10 cellular contexts compared by ENCODE assay signal in the genomic region with DNA sequence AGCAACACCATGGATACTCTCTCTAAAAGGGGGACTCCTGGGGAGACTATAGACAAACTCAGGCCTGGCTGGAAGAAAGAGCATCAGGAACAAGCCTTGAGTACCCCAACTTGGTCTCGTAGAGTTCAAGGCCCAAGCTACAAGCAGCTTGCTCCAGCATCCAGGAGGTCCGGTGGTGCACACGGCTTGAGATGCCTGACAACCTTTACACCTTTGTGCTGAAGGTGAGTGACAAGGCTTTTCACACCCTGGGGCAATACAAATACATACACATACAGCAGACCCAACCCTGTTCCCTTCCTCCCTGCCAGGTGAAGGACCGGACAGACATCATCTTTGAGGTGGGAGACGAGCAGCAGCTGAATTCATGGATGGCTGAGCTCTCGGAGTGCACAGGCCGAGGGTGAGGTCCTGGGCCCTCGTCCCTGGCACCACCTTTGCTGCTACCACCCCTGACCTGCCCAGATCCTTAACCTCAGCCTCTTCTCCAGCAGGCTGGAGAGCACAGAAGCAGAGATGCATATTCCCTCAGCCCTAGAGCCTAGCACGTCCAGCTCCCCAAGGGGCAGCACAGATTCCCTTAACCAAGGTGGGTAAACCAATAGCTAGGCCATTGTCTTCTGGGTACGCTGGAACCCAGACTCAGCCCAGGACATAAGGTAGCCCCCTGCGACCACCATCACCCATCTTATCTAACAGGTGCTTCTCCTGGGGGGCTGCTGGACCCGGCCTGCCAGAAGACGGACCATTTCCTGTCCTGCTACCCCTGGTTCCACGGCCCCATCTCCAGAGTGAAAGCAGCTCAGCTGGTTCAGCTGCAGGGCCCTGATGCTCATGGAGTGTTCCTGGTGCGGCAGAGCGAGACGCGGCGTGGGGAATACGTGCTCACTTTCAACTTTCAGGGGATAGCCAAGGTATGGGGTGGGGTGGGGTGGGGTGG. TPM values are rescaled to one million over a fixed set of nuclear protein-coding genes. Genes with fewer than 3 reads are reported as not detected.
A peak's percentile ranks its signal among the peaks of the same experiment; 100 is the strongest.
DNase-seq lines count a peak whose midpoint lies in the region; ATAC-seq and TF ChIP-seq lines count a peak whose summit lies in the region.
"Had no signal": no experiment of that assay in that cellular context is flagged by ENCODE, and none has a peak within 500 bp of the region (broad histone marks: within the 10 kb centered on the region; RNA-seq: fewer than 3 reads in every experiment).

No MANE protein-coding gene starts in this region.

- H3K4me1 ChIP-seq in mucosa of descending colon (ENCODE audit: low read depth) (peaks cover 51% of the 10 kb centered on the region), ovary (ENCODE audit: insufficient read depth) (peaks cover 6% of the 10 kb centered on the region)

- H3K27ac Mint-ChIP-seq in stimulated activated naive CD8-positive, alpha-beta T cell treated with anti-CD3 and anti-CD28 coated beads, Interleukin-15, Interleukin-2, amounts not matched to agents 100 ng/mL and 50 ng/mL, for 24 hours, result peak overlapping the region; percentile 70
- peak overlapping the region; percentile 59 for H3K27ac Mint-ChIP-seq in chondrocyte (ENCODE audit: unreplicated experiment)

- intact Hi-C loops in mucosa of descending colon (cut with DNase I, micrococcal nuclease) (loop anchor here in 1 of 2 donors (5.0 kb wide), 1 partner anchor 45 kb away; no protein-coding TSS in a partner anchor), ovary (cut with DNase I) (loop anchor here in 2 of 4 donors (5.0 kb wide), 1 partner anchor 40 kb away; the partner anchor contains the start of gene SH2B3 (in 2 of the 2))

- no peaks in the 10 kb centered on the region for H3K27me3 ChIP-seq in ovary

- peaks cover 50% of the 10 kb centered on the region for H3K36me3 Mint-ChIP-seq in stimulated activated naive CD8-positive, alpha-beta T cell treated with anti-CD3 and anti-CD28 coated beads, Interleukin-15, Interleukin-2, amounts not matched to agents 100 ng/mL and 50 ng/mL, for 24 hours (ENCODE audit: low read depth)
- H3K36me3 Mint-ChIP-seq in chondrocyte (ENCODE audit: low read depth), result peaks cover 23% of the 10 kb centered on the region

- H3K36me3 ChIP-seq in mucosa of descending colon (ENCODE audit: low read depth), result no peaks in the 10 kb centered on the region
- no peaks in the 10 kb centered on the region for H3K36me3 ChIP-seq in ovary

- H3K9me3 ChIP-seq in mucosa of descending colon (no peaks in the 10 kb centered on the region), ovary (no peaks in the 10 kb centered on the region)

- no peaks in the 10 kb centered on the region for H3K9me3 Mint-ChIP-seq in stimulated activated naive CD8-positive, alpha-beta T cell treated with anti-CD3 and anti-CD28 coated beads, Interleukin-15, Interleukin-2, amounts not matched to agents 100 ng/mL and 50 ng/mL, for 24 hours
- no peaks in the 10 kb centered on the region for H3K9me3 Mint-ChIP-seq in chondrocyte (ENCODE audit: low read depth)

- no peak overlapping the region for H3K4me3 Mint-ChIP-seq in stimulated activated naive CD8-positive, alpha-beta T cell treated with anti-CD3 and anti-CD28 coated beads, Interleukin-15, Interleukin-2, amounts not matched to agents 100 ng/mL and 50 ng/mL, for 24 hours
- no peak overlapping the region for H3K4me3 Mint-ChIP-seq in chondrocyte (ENCODE audit: unreplicated experiment)

- H3K4me1 Mint-ChIP-seq in stimulated activated naive CD8-positive, alpha-beta T cell treated with anti-CD3 and anti-CD28 coated beads, Interleukin-15, Interleukin-2, amounts not matched to agents 100 ng/mL and 50 ng/mL, for 24 hours (ENCODE audit: low read depth), result peaks cover 87% of the 10 kb centered on the region
- H3K4me1 Mint-ChIP-seq in chondrocyte (ENCODE audit: low read depth), result peaks cover 33% of the 10 kb centered on the region

- TF ChIP-seq EP300 in ovary (IDR thresholded peaks at IDR 0.05), result no peak

- TF ChIP-seq CTCF in chondrocyte (IDR thresholded peaks at IDR 0.05), result no peak
- no peak for TF ChIP-seq CTCF in mucosa of descending colon (IDR thresholded peaks at IDR 0.05)
- TF ChIP-seq CTCF in ovary (IDR thresholded peaks at IDR 0.05), result no peak

- 79 to 83% (median 81%) methylated on average over 20 of the region's 20 CpGs for WGBS in ovary, 3 donors

- H3K4me3 ChIP-seq in mucosa of descending colon, result no peak overlapping the region
- no peak overlapping the region for H3K4me3 ChIP-seq in ovary

- DNase-seq in stimulated activated naive CD8-positive, alpha-beta T cell treated with anti-CD3 and anti-CD28 coated beads, Interleukin-15, Interleukin-2, amounts not matched to agents 100 U/mL and 50 U/mL, for 24 hours, result no peak
- DNase-seq in chondrocyte (ENCODE audit: low spot score) (no peak), mucosa of descending colon (peak in 1 of 3 donors; percentile 48), NCI-H2227 (lab: John Stamatoyannopoulos, UW; ENCODE audit: unreplicated experiment) (no peak), ovary (no peak), SK-N-DZ (ENCODE audit: low spot score) (no peak), GDM1 (lab: John Stamatoyannopoulos, UW) (no peak)
- DNase-seq: effector CD4-positive, alpha-beta T cell; stimulated activated CD4-positive, alpha-beta T cell treated with anti-CD3 and anti-CD28 coated beads, Interleukin-4, amount 100 ng/mL, for 4 hours had no signal

- no peak overlapping the region for H3K27ac ChIP-seq in ovary

- no peak for TF ChIP-seq POLR2A in ovary (IDR thresholded peaks at IDR 0.05)

- no peak for ATAC-seq in stimulated activated naive CD8-positive, alpha-beta T cell treated with anti-CD3 and anti-CD28 coated beads, Interleukin-15, Interleukin-2, amounts not matched to agents 100 U/mL and 50 U/mL, for 24 hours
- ATAC-seq in mucosa of descending colon, result peak; percentile 39

- H3K27me3 Mint-ChIP-seq in stimulated activated naive CD8-positive, alpha-beta T cell treated with anti-CD3 and anti-CD28 coated beads, Interleukin-15, Interleukin-2, amounts not matched to agents 100 ng/mL and 50 ng/mL, for 24 hours, result no peaks in the 10 kb centered on the region
- no peaks in the 10 kb centered on the region for H3K27me3 Mint-ChIP-seq in chondrocyte (ENCODE audit: low read depth)

RNA-seq across cellular contexts. Expression of gene SH2B3, which starts 41.2 kb away (rescaled TPM):
- total RNA-seq in chondrocyte (14.7 to 20.0 TPM (median 18.3 TPM) in 3 replicates), mucosa of descending colon (10 to 100 TPM; 16.5 to 22.4 (median 20.5) TPM), ovary (10 to 100 TPM in 5 of 7 donors, 1 to 10 TPM in 2; 8.6 to 24.0 (median 14.3) TPM)
- polyA plus RNA-seq in ovary, result 10 to 100 TPM in 1 of 2 donors, 1 to 10 TPM in 1; 7.2 to 22.0 TPM
- polyA plus RNA-seq in SK-N-DZ (2014; cell fraction: cytosol; rRNA removed), result 2.7 and 4.7 TPM in 2 replicates
- polyA plus RNA-seq in SK-N-DZ (2014; cell fraction: nucleus; rRNA removed), result 1.7 and 2.3 TPM in 2 replicates
